ENCODE assay signal across 25 cellular contexts in genomic region chr6:123565529-123565928, GRCh38.
"Had no signal": no experiment of that assay in that cellular context is flagged by ENCODE, and none has a peak within 500 bp of the region (broad histone marks: within the 10 kb centered on the region; RNA-seq: fewer than 3 reads in every experiment).

No MANE protein-coding gene starts in this region.

- H3K27ac Mint-ChIP-seq: effector memory CD8-positive, alpha-beta T cell; naive thymus-derived CD8-positive, alpha-beta T cell; nephron progenitor cell; stimulated activated naive CD8-positive, alpha-beta T cell treated with anti-CD3 and anti-CD28 coated beads, Interleukin-15, amount 100 ng/mL, for 72 hours had no signal

- H3K27ac ChIP-seq: esophagus squamous epithelium, lower lobe of right lung, neutrophil, pancreas, suprapubic skin, transverse colon, upper lobe of right lung, uterus had no signal

- DNase-seq: cortex of kidney; effector memory CD8-positive, alpha-beta T cell; erythroblast; esophagus squamous epithelium; foreskin melanocyte; left ventricle myocardium superior; lower lobe of right lung; naive thymus-derived CD8-positive, alpha-beta T cell; nephron progenitor cell; pancreas; stimulated activated CD4-positive, alpha-beta T cell treated with anti-CD3 and anti-CD28 coated beads, Interleukin-12 subunit alpha, Interleukin-12 subunit beta, amount 100 ng/mL, for 4 hours; stimulated activated CD4-positive, alpha-beta T cell treated with anti-CD3 and anti-CD28 coated beads, Interleukin-1b, Interleukin-23, amount 100 ng/mL, for 48 hours; stimulated activated CD4-positive, alpha-beta T cell treated with anti-CD3 and anti-CD28 coated beads, Interleukin-4, amount 100 ng/mL, for 1 hour; stimulated activated CD8-positive, alpha-beta memory T cell treated with anti-CD3 and anti-CD28 coated beads, Interleukin-4, amount 100 ng/mL, for 48 hours; stimulated activated naive CD4-positive, alpha-beta T cell; stimulated activated naive CD8-positive, alpha-beta T cell treated with anti-CD3 and anti-CD28 coated beads, Interleukin-15, amount 100 ng/mL, for 72 hours; transverse colon; upper lobe of right lung; uterus had no signal

- H3K4me3 Mint-ChIP-seq: effector memory CD8-positive, alpha-beta T cell; naive thymus-derived CD8-positive, alpha-beta T cell; nephron progenitor cell; stimulated activated naive CD8-positive, alpha-beta T cell treated with anti-CD3 and anti-CD28 coated beads, Interleukin-15, amount 100 ng/mL, for 72 hours had no signal

- H3K27me3 ChIP-seq: esophagus squamous epithelium, neutrophil, pancreas, suprapubic skin, transverse colon, upper lobe of right lung, uterus had no signal

- H3K9me3 ChIP-seq: esophagus squamous epithelium, lower lobe of right lung, neutrophil, pancreas, suprapubic skin, transverse colon, upper lobe of right lung, uterus had no signal

- H3K36me3 ChIP-seq: esophagus squamous epithelium, lower lobe of right lung, neutrophil, pancreas, suprapubic skin, transverse colon, upper lobe of right lung, uterus had no signal

- H3K4me3 ChIP-seq: esophagus squamous epithelium, lower lobe of right lung, pancreas, smooth muscle cell, suprapubic skin, transverse colon, upper lobe of right lung, uterus had no signal

- H3K27me3 Mint-ChIP-seq: effector memory CD8-positive, alpha-beta T cell; stimulated activated naive CD8-positive, alpha-beta T cell treated with anti-CD3 and anti-CD28 coated beads, Interleukin-15, amount 100 ng/mL, for 72 hours had no signal

- H3K9me3 Mint-ChIP-seq: nephron progenitor cell had no signal

- H3K36me3 Mint-ChIP-seq: naive thymus-derived CD8-positive, alpha-beta T cell had no signal

- H3K4me1 Mint-ChIP-seq: naive thymus-derived CD8-positive, alpha-beta T cell; nephron progenitor cell; stimulated activated naive CD8-positive, alpha-beta T cell treated with anti-CD3 and anti-CD28 coated beads, Interleukin-15, amount 100 ng/mL, for 72 hours had no signal

- H3K4me1 ChIP-seq: esophagus squamous epithelium, lower lobe of right lung, pancreas, suprapubic skin, transverse colon, upper lobe of right lung, uterus had no signal

- FAIRE-seq: endometrium, keratinocyte, pancreas had no signal

- H3K4me2 ChIP-seq: smooth muscle cell had no signal

- ATAC-seq: effector memory CD8-positive, alpha-beta T cell; left ventricle myocardium superior; lower lobe of right lung; naive thymus-derived CD8-positive, alpha-beta T cell; pancreas; sciatic nerve; stimulated activated naive CD8-positive, alpha-beta T cell treated with anti-CD3 and anti-CD28 coated beads, Interleukin-15, amount 100 ng/mL, for 72 hours; upper lobe of right lung had no signal
